ENCODE assay signal across 9 cellular contexts in the genomic region with DNA sequence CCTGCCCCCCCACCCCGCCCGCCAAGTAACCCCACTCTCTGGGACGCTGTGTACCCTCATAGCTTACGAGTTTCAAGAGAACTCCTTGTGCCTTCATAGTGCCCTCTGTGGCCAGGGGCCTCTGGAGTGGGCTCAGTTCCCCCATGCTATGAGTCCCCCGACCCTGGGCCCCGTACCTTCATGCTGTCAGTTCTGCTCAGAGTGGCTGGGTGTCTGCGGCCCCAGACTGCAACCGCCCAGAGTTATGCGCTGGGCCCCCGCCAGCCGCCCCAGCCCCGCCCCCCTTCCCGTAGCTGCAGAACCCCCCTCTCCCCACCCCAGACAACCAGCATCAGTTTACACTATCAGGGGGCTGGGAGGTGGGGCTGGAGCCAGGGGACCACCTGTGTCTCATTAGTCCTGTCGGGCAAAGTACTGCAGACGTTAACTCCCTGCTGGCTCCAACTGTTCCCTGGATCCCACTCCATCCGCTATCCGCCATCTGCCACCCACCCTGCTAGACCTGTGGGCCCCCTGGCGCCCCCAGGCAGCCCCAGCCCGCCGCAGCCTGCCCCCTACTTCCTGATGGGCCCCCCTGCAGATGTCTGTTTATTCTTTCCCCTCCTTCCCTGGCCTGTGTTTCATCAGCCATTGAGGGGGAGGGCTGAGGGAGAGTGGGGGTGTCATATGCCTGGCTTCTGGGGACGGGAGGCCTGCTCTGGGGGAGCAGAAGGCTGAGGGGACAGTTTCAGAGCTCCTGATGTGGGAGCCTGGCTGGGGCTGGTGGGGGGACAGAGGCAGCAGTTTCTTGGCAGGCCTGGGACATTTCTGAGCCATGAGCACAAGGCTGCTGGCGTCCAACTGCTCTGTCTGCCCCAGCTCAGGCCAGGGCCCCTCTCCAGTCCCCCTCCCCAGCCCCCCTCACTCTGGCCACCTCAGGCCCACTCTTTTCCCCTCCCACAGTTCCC. TPM values are rescaled to one million over a fixed set of nuclear protein-coding genes. Genes with fewer than 3 reads are reported as not detected.
DNase-seq lines count a peak whose midpoint lies in the region; ATAC-seq, FAIRE-seq and TF ChIP-seq lines count a peak whose summit lies in the region.
"Had no signal": no experiment of that assay in that cellular context is flagged by ENCODE, and none has a peak within 500 bp of the region (broad histone marks: within the 10 kb centered on the region; RNA-seq: fewer than 3 reads in every experiment).

Gene MFAP4, minus strand, starts transcription at position 217 of the 947 bp plus-strand sequence. Its CDS starts 35 bp downstream, at position 182.

- H3K27me3 Mint-ChIP-seq in activated CD4-positive, alpha-beta T cell treated with anti-CD3 and anti-CD28 coated beads, Interleukin-2, amount 10 ng/mL, durations not matched to agents 24 days and 14 days = peaks cover 8% of the 10 kb centered on the region

- H3K36me3 ChIP-seq in WERI-Rb-1 (peaks cover 41% of the 10 kb centered on the region), gastrocnemius medialis (peaks cover 0 to 17% of the 10 kb centered on the region in 2 donors)

- TF ChIP-seq POLR2A in gastrocnemius medialis (IDR thresholded peaks at IDR 0.05) = no peak

- ATAC-seq in left ventricle myocardium superior = peak; percentile 69
- ATAC-seq in gastrocnemius medialis = peak in 1 of 2 donors; percentile 22
- no peak for ATAC-seq in GM21423 (IDR thresholded peaks at IDR 0.05; ENCODE audit: unreplicated experiment)

- TF ChIP-seq CTCF in HL-60 (IDR thresholded peaks at IDR 0.05; ENCODE audit: insufficient read depth, low read length) (no peak), WERI-Rb-1 (IDR thresholded peaks at IDR 0.05; ENCODE audit: low read depth, low read length) (no peak), gastrocnemius medialis (IDR thresholded peaks at IDR 0.05 in 4 of 5, conservative IDR thresholded peaks at IDR 0.05 in 1 of 5) (no peak)

- in situ Hi-C loops in gastrocnemius medialis (cut with MboI; ENCODE audit: low sequenced_read_pairs in 4 of 4) = no loop called here

- H3K27ac Mint-ChIP-seq in activated CD4-positive, alpha-beta T cell treated with anti-CD3 and anti-CD28 coated beads, Interleukin-2, amount 10 ng/mL, durations not matched to agents 24 days and 14 days = no peak within 1 kb of the TSS

- no peaks in the 10 kb centered on the region for H3K9me3 Mint-ChIP-seq in activated CD4-positive, alpha-beta T cell treated with anti-CD3 and anti-CD28 coated beads, Interleukin-2, amount 10 ng/mL, durations not matched to agents 24 days and 14 days

- peaks cover 22 to 44% of the 10 kb centered on the region in 2 donors for H3K4me1 ChIP-seq in gastrocnemius medialis

- H3K4me3 ChIP-seq in HL-60 (replicated peaks; ENCODE audit: insufficient read depth, low read length) (no peak within 1 kb of the TSS), WERI-Rb-1 (ENCODE audit: low read depth, low read length) (peak within 1 kb of the TSS; percentile 55), gastrocnemius medialis (peak within 1 kb of the TSS in 2 of 4 donors; percentile 11 to 17)

- H3K36me3 Mint-ChIP-seq in activated CD4-positive, alpha-beta T cell treated with anti-CD3 and anti-CD28 coated beads, Interleukin-2, amount 10 ng/mL, durations not matched to agents 24 days and 14 days (ENCODE audit: low read depth) = peaks cover 16% of the 10 kb centered on the region

- H3K9me3 ChIP-seq in WERI-Rb-1 (ENCODE audit: severe bottlenecking) (no peaks in the 10 kb centered on the region), gastrocnemius medialis (no peaks in the 10 kb centered on the region)

- H3K27me3 ChIP-seq in HL-60 (ENCODE audit: insufficient read depth, poor library complexity, severe bottlenecking) (no peaks in the 10 kb centered on the region), WERI-Rb-1 (ENCODE audit: insufficient read depth, low read depth, severe bottlenecking) (no peaks in the 10 kb centered on the region), gastrocnemius medialis (no peaks in the 10 kb centered on the region)

- H3K4me1 Mint-ChIP-seq in activated CD4-positive, alpha-beta T cell treated with anti-CD3 and anti-CD28 coated beads, Interleukin-2, amount 10 ng/mL, durations not matched to agents 24 days and 14 days = peaks cover 2% of the 10 kb centered on the region

- intact Hi-C loops in left ventricle myocardium superior (cut with micrococcal nuclease) = no loop called here
- intact Hi-C loops in gastrocnemius medialis (cut with DNase I; ENCODE audit: low total_unique reads) = no loop called here
- intact Hi-C loops in activated CD4-positive, alpha-beta T cell treated with anti-CD3 and anti-CD28 coated beads, Interleukin-2, amount 10 ng/mL, durations not matched to agents 24 days and 14 days (cut with micrococcal nuclease) = no loop called here

- H3K27ac ChIP-seq in HL-60 (replicated peaks) (peak within 1 kb of the TSS; percentile 61), WERI-Rb-1 (peak within 1 kb of the TSS; percentile 99), gastrocnemius medialis (peak within 1 kb of the TSS; percentile 60 to 81 (median 76))

- no peak for FAIRE-seq in GM19239 (lab: Jason Lieb, UNC)

- peak in 1 of 2 experiments; percentile 49 for DNase-seq in HL-60 (ENCODE audit: low read depth in 1 of 2, low spot score in 1 of 2)
- peak; percentile 95 for DNase-seq in WERI-Rb-1
- peak; percentile 84 for DNase-seq in left ventricle myocardium superior
- peak in 1 of 2 donors; percentile 58 for DNase-seq in gastrocnemius medialis
- no peak for DNase-seq in GM19239 (ENCODE audit: insufficient read length, low spot score)
- no peak for DNase-seq in SHP77 treated with DMSO at 0.1 percent for 48 hours (lab: John Stamatoyannopoulos, UW)
- no peak for DNase-seq in activated CD4-positive, alpha-beta T cell treated with anti-CD3 and anti-CD28 coated beads, Interleukin-2, amount 10 ng/mL, durations not matched to agents 24 days and 14 days

- H3K4me3 Mint-ChIP-seq in activated CD4-positive, alpha-beta T cell treated with anti-CD3 and anti-CD28 coated beads, Interleukin-2, amount 10 ng/mL, durations not matched to agents 24 days and 14 days = no peak within 1 kb of the TSS

RNA-seq across cellular contexts. Expression of gene MFAP4, which starts in this region (rescaled TPM):
- total RNA-seq in left ventricle myocardium superior = 34.8 TPM
- total RNA-seq in gastrocnemius medialis = 10 to 100 TPM; 11.0 to 22.7 (median 14.8) TPM
- not detected in 2 replicates for total RNA-seq in activated CD4-positive, alpha-beta T cell treated with anti-CD3 and anti-CD28 coated beads, Interleukin-2, amount 10 ng/mL, durations not matched to agents 24 days and 14 days
- total RNA-seq: M059J had no signal

Comparison
In these comparisons a context has a peak if more than half of its experiments do, and no peak if none do; other contexts are left out.
1. RNA of gene MFAP4 (total RNA-seq): 34.8 TPM in left ventricle myocardium superior (single experiment) and 11.0 to 22.7 TPM in gastrocnemius medialis; not detected in activated CD4-positive, alpha-beta T cell treated with anti-CD3 and anti-CD28 coated beads, Interleukin-2, amount 10 ng/mL, durations not matched to agents 24 days and 14 days; every median in the first group is over 10 times any median in the second.
2. DNase-seq: peak in WERI-Rb-1 (single experiment) and left ventricle myocardium superior (single experiment); none in GM19239 (single experiment), SHP77 treated with DMSO at 0.1 percent for 48 hours (single experiment) and activated CD4-positive, alpha-beta T cell treated with anti-CD3 and anti-CD28 coated beads, Interleukin-2, amount 10 ng/mL, durations not matched to agents 24 days and 14 days (single experiment).
3. Peak in every context shown above with its lines, with median percentiles within 50 percentile points of each other: H3K27ac ChIP-seq.